ENCODE assay signal across 30 cellular contexts in the genomic region with DNA sequence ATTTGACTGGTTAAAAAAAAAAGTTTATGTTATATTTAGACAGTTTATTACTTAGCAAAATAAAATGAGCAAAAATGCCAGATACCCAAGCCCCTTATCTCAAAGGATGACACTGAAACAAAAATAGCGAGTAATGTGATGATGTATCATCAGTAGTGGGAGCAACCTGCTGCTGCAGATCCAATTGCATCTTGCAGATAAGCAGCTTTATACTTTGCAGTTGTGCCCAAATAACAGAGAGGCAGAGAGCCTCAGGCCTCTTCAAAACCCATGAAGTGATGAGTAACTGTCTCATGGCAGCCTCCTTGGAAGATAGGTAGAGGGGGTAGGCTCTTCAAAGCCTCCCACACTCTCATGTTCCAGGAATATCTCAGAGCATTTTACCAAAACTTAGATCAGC.
"Had no signal": no experiment of that assay in that cellular context is flagged by ENCODE, and none has a peak within 500 bp of the region (broad histone marks: within the 10 kb centered on the region; RNA-seq: fewer than 3 reads in every experiment).

No MANE protein-coding gene starts in this region.

- H3K27me3 Mint-ChIP-seq: naive B cell; progenitor cell of endocrine pancreas; stimulated activated memory B cell treated with anti-CD40 and anti-IgM and Interleukin-4, amounts not matched to agents 10 μg/mL and 1 μg/mL and 100 μg/mL, for 72 hours; stimulated activated naive CD8-positive, alpha-beta T cell treated with anti-CD3 and anti-CD28 coated beads, Interleukin-15, amount 100 ng/mL, for 72 hours had no signal

- H3K9me3 Mint-ChIP-seq: nephron progenitor cell had no signal

- DNase-seq: kidney glomerular epithelial cell; left colon; left ventricle myocardium inferior; mesendoderm; naive B cell; natural killer cell; nephron progenitor cell; ovary; right lobe of liver; stimulated activated CD4-positive, alpha-beta T cell treated with anti-CD3 and anti-CD28 coated beads, Interleukin-1b, Interleukin-23, amount 100 ng/mL, for 48 hours; stimulated activated CD4-positive, alpha-beta T cell treated with anti-CD3 and anti-CD28 coated beads, Interleukin-2, amount 100 ng/mL, for 48 hours; stimulated activated CD4-positive, alpha-beta T cell treated with anti-CD3 and anti-CD28 coated beads, Interleukin-4, amount 100 ng/mL, for 4 hours; stimulated activated CD8-positive, alpha-beta memory T cell treated with anti-CD3 and anti-CD28 coated beads, Interleukin-4, amount 100 ng/mL, for 48 hours; stimulated activated naive CD4-positive, alpha-beta T cell treated with Interleukin-2 at 50 U/mL for 16 hours; stimulated activated naive CD8-positive, alpha-beta T cell treated with anti-CD3 and anti-CD28 coated beads, Interleukin-15, amount 100 ng/mL, for 72 hours; substantia nigra; testis; thyroid gland; transverse colon; upper lobe of left lung had no signal

- H3K36me3 ChIP-seq: left ventricle myocardium inferior, neural progenitor cell, neutrophil, ovary, right atrium auricular region, right lobe of liver, thyroid gland, transverse colon, upper lobe of left lung, vagina had no signal

- H3K79me2 ChIP-seq: hepatocyte had no signal

- H2AFZ ChIP-seq: hepatocyte, neural progenitor cell had no signal

- H3K4me1 ChIP-seq: left ventricle myocardium inferior, neural progenitor cell, right atrium auricular region, right lobe of liver, testis, thyroid gland, transverse colon, upper lobe of left lung, vagina had no signal

- H3K4me3 ChIP-seq: hepatocyte, left ventricle myocardium inferior, lung, neural progenitor cell, ovary, right atrium auricular region, right lobe of liver, smooth muscle cell, testis, thyroid gland, transverse colon, upper lobe of left lung, vagina had no signal

- H3K4me3 Mint-ChIP-seq: mesothelial cell of epicardium; naive B cell; natural killer cell; nephron progenitor cell; neural progenitor cell; stimulated activated memory B cell treated with anti-CD40 and anti-IgM and Interleukin-4, amounts not matched to agents 10 μg/mL and 1 μg/mL and 100 μg/mL, for 72 hours; stimulated activated naive CD8-positive, alpha-beta T cell treated with anti-CD3 and anti-CD28 coated beads, Interleukin-15, amount 100 ng/mL, for 72 hours had no signal

- H3K27ac ChIP-seq: hepatocyte, left ventricle myocardium inferior, neural progenitor cell, neutrophil, ovary, right atrium auricular region, right lobe of liver, testis, thyroid gland, transverse colon, upper lobe of left lung, vagina had no signal

- H3K4me2 ChIP-seq: hepatocyte, neural progenitor cell, smooth muscle cell had no signal

- H3K27me3 ChIP-seq: hepatocyte, neural progenitor cell, neutrophil, ovary, right atrium auricular region, right lobe of liver, testis, thyroid gland, transverse colon, upper lobe of left lung, vagina had no signal

- H3K4me1 Mint-ChIP-seq: mesothelial cell of epicardium; naive B cell; natural killer cell; nephron progenitor cell; neural progenitor cell; stimulated activated memory B cell treated with anti-CD40 and anti-IgM and Interleukin-4, amounts not matched to agents 10 μg/mL and 1 μg/mL and 100 μg/mL, for 72 hours; stimulated activated naive CD8-positive, alpha-beta T cell treated with anti-CD3 and anti-CD28 coated beads, Interleukin-15, amount 100 ng/mL, for 72 hours had no signal

- H3K9ac ChIP-seq: neural progenitor cell had no signal

- H3K9me3 ChIP-seq: left ventricle myocardium inferior, neutrophil, ovary, right lobe of liver, testis, thyroid gland, transverse colon, upper lobe of left lung, vagina had no signal

- ATAC-seq: left colon; natural killer cell; right lobe of liver; stimulated activated memory B cell treated with anti-CD40 and anti-IgM and Interleukin-4, amounts not matched to agents 10 μg/mL and 1 μg/mL and 100 μg/mL, for 72 hours; stimulated activated naive CD8-positive, alpha-beta T cell treated with anti-CD3 and anti-CD28 coated beads, Interleukin-15, amount 100 ng/mL, for 72 hours had no signal

- H3K27ac Mint-ChIP-seq: mesothelial cell of epicardium; naive B cell; natural killer cell; nephron progenitor cell; neural progenitor cell; progenitor cell of endocrine pancreas; stimulated activated memory B cell treated with anti-CD40 and anti-IgM and Interleukin-4, amounts not matched to agents 10 μg/mL and 1 μg/mL and 100 μg/mL, for 72 hours; stimulated activated naive CD8-positive, alpha-beta T cell treated with anti-CD3 and anti-CD28 coated beads, Interleukin-15, amount 100 ng/mL, for 72 hours had no signal

- H3K36me3 Mint-ChIP-seq: mesothelial cell of epicardium; naive B cell; neural progenitor cell; stimulated activated memory B cell treated with anti-CD40 and anti-IgM and Interleukin-4, amounts not matched to agents 10 μg/mL and 1 μg/mL and 100 μg/mL, for 72 hours had no signal
